12 cellular contexts compared by ENCODE assay signal in genomic region chr11:119314748-119315138, GRCh38. TPM values are rescaled to one million over a fixed set of nuclear protein-coding genes. Genes with fewer than 3 reads are reported as not detected.
A peak's percentile ranks its signal among the peaks of the same experiment; 100 is the strongest.
DNase-seq lines count a peak whose midpoint lies in the region; ATAC-seq and TF ChIP-seq lines count a peak whose summit lies in the region.
"Had no signal": no experiment of that assay in that cellular context is flagged by ENCODE, and none has a peak within 500 bp of the region (broad histone marks: within the 10 kb centered on the region; RNA-seq: fewer than 3 reads in every experiment).

No MANE protein-coding gene starts in this region.

- H3K27me3 ChIP-seq in DOHH2 (ENCODE audit: control insufficient read depth, low read length): peaks cover 24% of the 10 kb centered on the region
- H3K27me3 ChIP-seq in Peyer's patch: no peaks in the 10 kb centered on the region
- H3K27me3 ChIP-seq in esophagus squamous epithelium: peaks cover 0 to 47% (median 3%) of the 10 kb centered on the region in 4 donors
- peaks cover 0 to 9% (median 3%) of the 10 kb centered on the region in 3 donors for H3K27me3 ChIP-seq in skeletal muscle tissue (ENCODE audit: control insufficient read depth in 3 of 3, insufficient read depth in 3 of 3, low read length in 3 of 3)

- TF ChIP-seq POLR2A in Peyer's patch (IDR thresholded peaks at IDR 0.05) (no peak), esophagus squamous epithelium (IDR thresholded peaks at IDR 0.05) (no peak)

- H3K36me3 ChIP-seq in DOHH2 (ENCODE audit: control insufficient read depth, low read length) (no peaks in the 10 kb centered on the region), Peyer's patch (peaks cover 0 to 15% (median 0%) of the 10 kb centered on the region in 3 donors), esophagus squamous epithelium (peaks cover 0 to 20% (median 4%) of the 10 kb centered on the region in 3 donors), skeletal muscle tissue (ENCODE audit: control insufficient read depth in 3 of 3, insufficient read depth in 3 of 3, low read length in 3 of 3) (peaks cover 7 to 22% (median 16%) of the 10 kb centered on the region in 3 donors)

- TF ChIP-seq CTCF in DOHH2 (IDR thresholded peaks at IDR 0.05; ENCODE audit: low read depth, low read length, poor library complexity, severe bottlenecking) (no peak), Peyer's patch (IDR thresholded peaks at IDR 0.05) (no peak), esophagus squamous epithelium (IDR thresholded peaks at IDR 0.05) (no peak)

- peaks cover 51% of the 10 kb centered on the region for H3K4me1 ChIP-seq in DOHH2 (ENCODE audit: control insufficient read depth, low read length)
- peaks cover 0 to 25% (median 15%) of the 10 kb centered on the region in 4 donors for H3K4me1 ChIP-seq in Peyer's patch
- H3K4me1 ChIP-seq in esophagus squamous epithelium: peaks cover 49 to 83% (median 55%) of the 10 kb centered on the region in 3 donors
- H3K4me1 ChIP-seq in skeletal muscle tissue (ENCODE audit: control insufficient read depth in 3 of 3, insufficient read depth in 3 of 3, low read length in 3 of 3): peaks cover 41 to 52% (median 51%) of the 10 kb centered on the region in 3 donors

- peak overlapping the region; percentile 66; the same call in 1 of the 2 replicates for H3K4me3 ChIP-seq in DOHH2 (ENCODE audit: low read length)
- H3K4me3 ChIP-seq in Peyer's patch: peak overlapping the region in 3 of 4 donors; percentile 23 to 61 (median 56)
- peak overlapping the region; percentile 48 to 82 (median 56) for H3K4me3 ChIP-seq in esophagus squamous epithelium
- peak overlapping the region in 2 of 3 donors; percentile 70 to 77 for H3K4me3 ChIP-seq in skeletal muscle tissue (ENCODE audit: low read length in 3 of 3)

- 83% methylated on average over 12 of the region's 17 CpGs; no CpG with 5 or more reads in 1 of the 2 donors for WGBS in esophagus squamous epithelium, 2 donors

- no peak for ATAC-seq in GM18870 (IDR thresholded peaks at IDR 0.05; ENCODE audit: unreplicated experiment)

- H4K20me1 ChIP-seq in DOHH2 (ENCODE audit: control insufficient read depth, insufficient read depth, low read depth, low read length): no peaks in the 10 kb centered on the region

- peaks cover 5% of the 10 kb centered on the region; the same call in 1 of the 2 replicates for H3F3A ChIP-seq in DOHH2 (ENCODE audit: control insufficient read depth, insufficient read depth)

- peak overlapping the region in 2 of 3 donors; percentile 74 to 81 for H3K9ac ChIP-seq in skeletal muscle tissue (ENCODE audit: low read depth in 1 of 3, low read length in 3 of 3)

- H3K9me3 ChIP-seq in DOHH2 (ENCODE audit: control insufficient read depth, insufficient read depth, low read length) (no peaks in the 10 kb centered on the region), Peyer's patch (no peaks in the 10 kb centered on the region), esophagus squamous epithelium (no peaks in the 10 kb centered on the region), skeletal muscle tissue (ENCODE audit: control insufficient read depth in 3 of 3, low read length in 3 of 3) (no peaks in the 10 kb centered on the region)

- H3K9me2 ChIP-seq in DOHH2 (replicated peaks; ENCODE audit: control insufficient read depth, low read length): no peaks in the 10 kb centered on the region

- intact Hi-C loops in esophagus squamous epithelium (cut with DNase I): no loop called here

- H3K4me2 ChIP-seq in DOHH2 (ENCODE audit: low read length): peak overlapping the region; percentile 88

- no peaks in the 10 kb centered on the region for H3K79me2 ChIP-seq in DOHH2 (ENCODE audit: control insufficient read depth, low read length)

- DNase-seq in Peyer's patch: no peak
- no peak for DNase-seq in esophagus squamous epithelium (lab: John Stamatoyannopoulos, UW)
- no peak for DNase-seq in pons (ENCODE audit: low spot score)
- no peak for DNase-seq in superior temporal gyrus (ENCODE audit: extremely low spot score)
- DNase-seq in stimulated activated CD8-positive, alpha-beta memory T cell treated with anti-CD3 and anti-CD28 coated beads, Interleukin-4, amount 100 ng/mL, for 48 hours: no peak
- DNase-seq: DMS 273 treated with DMSO at 0.1 percent for 48 hours had no signal

- H3K27ac ChIP-seq in DOHH2 (ENCODE audit: low read depth, low read length): no peak overlapping the region
- peak overlapping the region in 3 of 4 donors; percentile 22 to 87 (median 81) for H3K27ac ChIP-seq in Peyer's patch
- peak overlapping the region; percentile 81 to 94 (median 90) for H3K27ac ChIP-seq in esophagus squamous epithelium
- peak overlapping the region; percentile 44 for H3K27ac ChIP-seq in skeletal muscle tissue (ENCODE audit: low read depth, low read length)

RNA-seq across cellular contexts. Expression of gene MCAM, which starts 2.2 kb away (rescaled TPM):
- total RNA-seq in Peyer's patch (100 to 1,000 TPM in 1 of 4 donors, 10 to 100 TPM in 3; 27.5 to 112 (median 66.2) TPM), esophagus squamous epithelium (100 to 1,000 TPM in 2 of 4 donors, 10 to 100 TPM in 2; 20.8 to 169 (median 80.9) TPM), skeletal muscle tissue (120 TPM)

RNA-seq across cellular contexts. Expression of gene RNF26, which starts 19.6 kb away (rescaled TPM):
- total RNA-seq in Peyer's patch (10 to 100 TPM; 15.5 to 23.4 (median 16.5) TPM), esophagus squamous epithelium (10 to 100 TPM; 10.5 to 17.9 (median 12.2) TPM), skeletal muscle tissue (2.1 TPM)

RNA-seq across cellular contexts. Expression of gene C1QTNF5, which starts 25.9 kb away (rescaled TPM):
- 10 to 100 TPM; 10.3 to 26.4 (median 11.8) TPM for total RNA-seq in Peyer's patch
- total RNA-seq in esophagus squamous epithelium: 10 to 100 TPM in 2 of 4 donors, 1 to 10 TPM in 2; 5.3 to 18.8 (median 10.3) TPM
- total RNA-seq in skeletal muscle tissue: 17.2 TPM
- total RNA-seq: activated CD4-positive, alpha-beta T cell treated with anti-CD3 and anti-CD28 coated beads, Interleukin-2, amount 10 ng/mL, durations not matched to agents 24 days and 14 days had no signal

RNA-seq across cellular contexts. Expression of gene MFRP, which starts 31.8 kb away (rescaled TPM):
- total RNA-seq in Peyer's patch: not detected
- total RNA-seq in esophagus squamous epithelium: not detected
- total RNA-seq in skeletal muscle tissue: not detected
- total RNA-seq: activated CD4-positive, alpha-beta T cell treated with anti-CD3 and anti-CD28 coated beads, Interleukin-2, amount 10 ng/mL, durations not matched to agents 24 days and 14 days; frontal cortex; H7 had no signal
